In the genomic region with DNA sequence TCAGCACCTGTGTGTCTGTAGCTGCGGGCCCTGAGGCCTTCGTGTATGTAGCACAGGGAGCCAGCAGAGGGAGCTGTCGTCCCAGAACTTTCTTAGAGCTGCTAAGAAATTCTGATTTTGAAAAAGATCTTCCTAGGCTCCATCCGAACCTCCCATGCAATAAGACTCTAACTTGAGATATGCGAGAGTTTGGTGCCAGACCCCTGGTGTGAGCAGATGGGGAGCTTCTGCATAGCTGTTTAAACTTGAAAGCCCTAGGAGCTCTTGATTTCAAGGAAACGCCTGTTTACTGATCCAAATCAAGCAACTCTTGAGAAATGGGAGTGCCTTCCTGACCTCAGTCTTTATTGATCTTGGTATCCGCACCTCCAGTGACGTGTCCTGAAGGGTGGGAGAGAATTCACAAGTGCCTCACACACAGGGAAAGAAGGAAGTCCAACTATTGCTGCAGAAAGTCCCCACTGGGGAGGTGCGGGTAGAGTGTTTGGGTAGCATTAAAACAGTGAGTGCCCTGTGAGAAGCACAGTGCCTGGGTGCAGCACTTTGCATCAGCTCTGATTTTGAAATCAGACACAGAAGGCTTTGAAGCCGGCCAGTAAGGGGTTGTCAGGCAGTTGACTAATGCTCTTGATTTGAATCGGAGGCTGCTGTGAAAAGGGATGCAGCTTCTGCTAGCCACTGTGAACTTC, we compare ENCODE assay signal across 1 cellular context.
TF ChIP-seq lines count a peak whose summit lies in the region.

No MANE protein-coding gene starts in this region.

TF ChIP-seq in GM23338, 12 proteins besides CTCF, POLR2A, EP300 and RAD21 (continued from another document):
- TF ChIP-seq REST (IDR thresholded peaks at IDR 0.05; ENCODE audit: unreplicated experiment): no peak
- no peak for TF ChIP-seq POLR2AphosphoS5 (IDR thresholded peaks at IDR 0.05; ENCODE audit: low read depth)
